ENCODE assay signal across 16 cellular contexts in genomic region chr2:197297262-197297661, GRCh38. TPM values are rescaled to one million over a fixed set of nuclear protein-coding genes. Genes with fewer than 3 reads are reported as not detected.
DNase-seq lines count a peak whose midpoint lies in the region; FAIRE-seq and TF ChIP-seq lines count a peak whose summit lies in the region.
"Had no signal": no experiment of that assay in that cellular context is flagged by ENCODE, and none has a peak within 500 bp of the region (broad histone marks: within the 10 kb centered on the region; RNA-seq: fewer than 3 reads in every experiment).

No MANE protein-coding gene starts in this region.

- H3K27ac ChIP-seq in OCI-LY3 (ENCODE audit: low read length) (peak overlapping the region; percentile 92), small intestine (ENCODE audit: low read depth in 1 of 2, low read length in 1 of 2) (peak overlapping the region in 1 of 2 donors; percentile 49)
- H3K27ac ChIP-seq: GM23248 had no signal

- peaks cover 56% of the 10 kb centered on the region for H3K36me3 Mint-ChIP-seq in dendritic cell treated with granulocyte-macrophage colony-stimulating factor and Interleukin-4, amounts not matched to agents 40 ng/mL and 50 ng/mL, for 4 days (ENCODE audit: low read depth)

- peak overlapping the region; percentile 85 for H3K27ac Mint-ChIP-seq in dendritic cell treated with granulocyte-macrophage colony-stimulating factor and Interleukin-4, amounts not matched to agents 40 ng/mL and 50 ng/mL, for 4 days

- DNase-seq in AML-193 (lab: John Stamatoyannopoulos, UW) = peak; percentile 29 to 31
- no peak for DNase-seq in GM12864 (ENCODE audit: low read depth)
- no peak for DNase-seq in SHP77 treated with DMSO at 0.1 percent for 48 hours (lab: John Stamatoyannopoulos, UW)
- no peak for DNase-seq in small intestine
- DNase-seq in posterior cingulate gyrus = no peak
- no peak for DNase-seq in SHP77 (lab: John Stamatoyannopoulos, UW)
- DNase-seq: activated CD8-positive, alpha-beta memory T cell treated with anti-CD3 and anti-CD28 coated beads for 24 hours; BE2C; GM23248; left ventricle myocardium superior; NCI-H1436 treated with DMSO at 0.1 percent for 48 hours; occipital lobe; SW 1271 had no signal

- no peak for FAIRE-seq in small intestine (lab: Jason Lieb, UNC)
- FAIRE-seq: G401.6 had no signal

- H3K4me2 ChIP-seq in OCI-LY3 (ENCODE audit: low read length) = peak overlapping the region; percentile 69

- no peaks in the 10 kb centered on the region for H3K9me3 Mint-ChIP-seq in dendritic cell treated with granulocyte-macrophage colony-stimulating factor and Interleukin-4, amounts not matched to agents 40 ng/mL and 50 ng/mL, for 4 days

- H3K79me2 ChIP-seq in OCI-LY3 (ENCODE audit: low read length) = peaks cover 73% of the 10 kb centered on the region

- peak overlapping the region; percentile 42 for H3K4me3 Mint-ChIP-seq in dendritic cell treated with granulocyte-macrophage colony-stimulating factor and Interleukin-4, amounts not matched to agents 40 ng/mL and 50 ng/mL, for 4 days

- peaks cover 80% of the 10 kb centered on the region for H3K4me1 Mint-ChIP-seq in dendritic cell treated with granulocyte-macrophage colony-stimulating factor and Interleukin-4, amounts not matched to agents 40 ng/mL and 50 ng/mL, for 4 days (ENCODE audit: low read depth)

- H3K27me3 Mint-ChIP-seq in dendritic cell treated with granulocyte-macrophage colony-stimulating factor and Interleukin-4, amounts not matched to agents 40 ng/mL and 50 ng/mL, for 4 days = no peaks in the 10 kb centered on the region

- H3K4me1 ChIP-seq in OCI-LY3 (ENCODE audit: low read length) = peaks cover 64% of the 10 kb centered on the region
- H3K4me1 ChIP-seq in small intestine (ENCODE audit: control insufficient read depth in 2 of 2, insufficient read depth in 1 of 2, low read depth in 1 of 2, low read length in 1 of 2) = peaks cover 0 to 14% of the 10 kb centered on the region in 2 donors
- H3K4me1 ChIP-seq: BE2C had no signal

- TF ChIP-seq CTCF in GM12864 (IDR thresholded peaks at IDR 0.05; ENCODE audit: low read depth, low read length, missing control alignments) (no peak), OCI-LY3 (IDR thresholded peaks at IDR 0.05; ENCODE audit: low read depth, low read length) (no peak)

- H3K9me3 ChIP-seq in OCI-LY3 (ENCODE audit: insufficient read depth, low read length) (peaks cover 5% of the 10 kb centered on the region; the same call in 1 of the 2 replicates), small intestine (ENCODE audit: control insufficient read depth, low read depth) (no peaks in the 10 kb centered on the region)
- H3K9me3 ChIP-seq: BE2C had no signal

- WGBS in small intestine, 3 donors = 79 to 93% (median 90%) methylated on average over 2 of the region's 2 CpGs

- intact Hi-C loops in dendritic cell treated with granulocyte-macrophage colony-stimulating factor and Interleukin-4, amounts not matched to agents 40 ng/mL and 50 ng/mL, for 4 days (cut with micrococcal nuclease) = no loop called here
- intact Hi-C loops in posterior cingulate gyrus (cut with DNase I) = no loop called here

- peak overlapping the region; percentile 57 for H3K9ac ChIP-seq in OCI-LY3 (ENCODE audit: low read length)
- H3K9ac ChIP-seq: GM23248 had no signal

- H3K4me3 ChIP-seq in GM12864 (ENCODE audit: low read depth, low read length) (peak overlapping the region; percentile 40), OCI-LY3 (ENCODE audit: low read length) (peak overlapping the region; percentile 54), small intestine (ENCODE audit: low read depth in 1 of 2, low read length in 2 of 2) (no peak overlapping the region)
- H3K4me3 ChIP-seq: GM23248 had no signal

- peaks cover 45% of the 10 kb centered on the region for H3K36me3 ChIP-seq in OCI-LY3 (replicated peaks; ENCODE audit: low read depth, low read length)
- no peaks in the 10 kb centered on the region for H3K36me3 ChIP-seq in small intestine (ENCODE audit: control insufficient read depth in 2 of 2, insufficient read depth in 2 of 2, low read length in 2 of 2)
- H3K36me3 ChIP-seq: BE2C had no signal

- no peaks in the 10 kb centered on the region for H4K20me1 ChIP-seq in OCI-LY3 (ENCODE audit: insufficient read depth, low read length)

- H3K27me3 ChIP-seq in OCI-LY3 (ENCODE audit: low read depth, low read length) (no peaks in the 10 kb centered on the region), small intestine (ENCODE audit: control insufficient read depth in 2 of 2, insufficient read depth in 2 of 2, low read length in 2 of 2) (no peaks in the 10 kb centered on the region)
- H3K27me3 ChIP-seq: BE2C had no signal

- H2AFZ ChIP-seq in OCI-LY3 (ENCODE audit: low read depth, low read length) = no peak overlapping the region
- H2AFZ ChIP-seq: GM23248 had no signal

RNA-seq across cellular contexts. Expression of gene ANKRD44, which starts 13.3 kb away (rescaled TPM):
- polyA plus RNA-seq in small intestine = 1 to 10 TPM in 2 of 3 donors, under 1 TPM in 1; 0.89 to 2.0 (median 1.4) TPM

Comparison
In these comparisons a context has a peak if more than half of its experiments do, and no peak if none do; other contexts are left out.
1. DNase-seq: peak in AML-193 (2 of 2); none in GM12864 (single experiment), SHP77 treated with DMSO at 0.1 percent for 48 hours (single experiment), small intestine (single experiment), posterior cingulate gyrus (0 of 10) and SHP77 (0 of 2).
2. H3K4me3 ChIP-seq: peak in GM12864 (single experiment) and OCI-LY3 (single experiment); none in small intestine (0 of 2).